8 cellular contexts compared by ENCODE assay signal in genomic region chr13:34156841-34157365, GRCh38.
DNase-seq lines count a peak whose midpoint lies in the region; ATAC-seq and TF ChIP-seq lines count a peak whose summit lies in the region.

No MANE protein-coding gene starts in this region.

- no peak overlapping the region for H3K27ac ChIP-seq in psoas muscle

- H3K4me3 Mint-ChIP-seq in CD14-positive monocyte: peak overlapping the region; percentile 40 to 71
- no peak overlapping the region for H3K4me3 Mint-ChIP-seq in immature natural killer cell

- no peaks in the 10 kb centered on the region for H3K27me3 ChIP-seq in psoas muscle (ENCODE audit: insufficient read depth in 3 of 3, low read length in 2 of 3)

- 41 to 46% (median 42%) methylated on average over 12 of the region's 12 CpGs for WGBS in psoas muscle, 3 donors

- H3K9me3 Mint-ChIP-seq in CD14-positive monocyte (peaks cover 0 to 7% (median 2%) of the 10 kb centered on the region in 7 donors), immature natural killer cell (peaks cover 0 to 25% (median 8%) of the 10 kb centered on the region in 6 donors)

- H3K9me3 ChIP-seq in psoas muscle: no peaks in the 10 kb centered on the region

- no peaks in the 10 kb centered on the region for H3K36me3 Mint-ChIP-seq in CD14-positive monocyte
- H3K36me3 Mint-ChIP-seq in immature natural killer cell: peaks cover 0 to 5% (median 0%) of the 10 kb centered on the region in 3 donors

- H3K27ac Mint-ChIP-seq in CD14-positive monocyte (peak overlapping the region in 2 of 7 donors; percentile 4 to 79), immature natural killer cell (no peak overlapping the region)

- DNase-seq in CD14-positive monocyte (ENCODE audit: low spot score) (peak; percentile 67), NCI-H446 treated with DMSO at 0.1 percent for 48 hours (lab: John Stamatoyannopoulos, UW) (peak; percentile 86), foreskin melanocyte (peak; percentile 46), psoas muscle (peak in 1 of 2 donors; percentile 44), immature natural killer cell (no peak)
- DNase-seq in activated CD8-positive, alpha-beta memory T cell treated with anti-CD3 and anti-CD28 coated beads, Interleukin-2, amount 50 U/mL, for 48 hours: peak; percentile 65

- H3K27me3 Mint-ChIP-seq in CD14-positive monocyte (ENCODE audit: low read depth in 3 of 3) (peaks cover 8 to 19% (median 12%) of the 10 kb centered on the region in 3 donors), immature natural killer cell (ENCODE audit: low read depth in 3 of 3) (peaks cover 0 to 2% (median 1%) of the 10 kb centered on the region in 3 donors)

- H3K4me3 ChIP-seq in psoas muscle: no peak overlapping the region

- H3K4me1 Mint-ChIP-seq in CD14-positive monocyte (peaks cover 9% of the 10 kb centered on the region), immature natural killer cell (no peaks in the 10 kb centered on the region)

- TF ChIP-seq CTCF in CD14-positive monocyte (IDR thresholded peaks at IDR 0.05): no peak
- no peak for TF ChIP-seq CTCF in psoas muscle (IDR thresholded peaks at IDR 0.05)

- no peaks in the 10 kb centered on the region for H3K36me3 ChIP-seq in psoas muscle (ENCODE audit: insufficient read depth in 1 of 2, low read depth in 1 of 2)

- intact Hi-C loops in CD14-positive monocyte (cut with micrococcal nuclease) (no loop called here), psoas muscle (cut with DNase I) (no loop called here)

- H3K4me1 ChIP-seq in psoas muscle: peaks cover 5% of the 10 kb centered on the region

- ATAC-seq in GM19035 (IDR thresholded peaks at IDR 0.05; ENCODE audit: unreplicated experiment) (peak; percentile 100), HG03103 (IDR thresholded peaks at IDR 0.05; ENCODE audit: low read depth, unreplicated experiment) (peak; percentile 99), psoas muscle (peak; percentile 46 to 79 (median 68))

Comparison
In these comparisons a context has a peak if more than half of its experiments do, and no peak if none do; other contexts are left out.
1. DNase-seq: peak in CD14-positive monocyte (single experiment), NCI-H446 treated with DMSO at 0.1 percent for 48 hours (single experiment), activated CD8-positive, alpha-beta memory T cell treated with anti-CD3 and anti-CD28 coated beads, Interleukin-2, amount 50 U/mL, for 48 hours (single experiment) and foreskin melanocyte (single experiment); none in immature natural killer cell (0 of 3).
2. H3K4me3 Mint-ChIP-seq: peak in CD14-positive monocyte (2 of 2); none in immature natural killer cell (0 of 5).
3. Peak in every context shown above with its lines, with median percentiles within 50 percentile points of each other: ATAC-seq.